7 cellular contexts compared by ENCODE assay signal in the genomic region with DNA sequence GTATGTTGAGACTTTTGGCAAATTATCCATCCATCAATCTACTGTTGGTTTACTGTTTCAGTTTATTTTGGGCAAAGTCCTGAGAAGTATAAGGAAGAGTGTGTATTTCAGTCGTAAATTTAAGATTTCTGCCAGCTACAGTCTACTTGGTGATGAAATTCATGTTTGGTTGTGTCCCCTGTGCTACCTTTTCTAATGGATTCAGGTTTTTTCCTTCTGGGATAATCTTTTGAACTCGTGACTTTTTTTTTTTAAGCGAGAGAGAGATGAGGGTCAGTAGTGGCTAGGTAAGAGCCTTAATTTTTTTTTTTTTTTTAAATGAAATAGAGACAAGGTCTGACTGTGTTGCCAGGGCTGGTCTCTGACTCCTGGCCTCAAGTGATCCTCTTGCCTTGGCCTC. TPM values are rescaled to one million over a fixed set of nuclear protein-coding genes. Genes with fewer than 3 reads are reported as not detected.
DNase-seq lines count a peak whose midpoint lies in the region; ATAC-seq lines count a peak whose summit lies in the region.

No MANE protein-coding gene starts in this region.

- peaks cover 25% of the 10 kb centered on the region for H3K4me1 Mint-ChIP-seq in activated T-helper 17 cell treated with anti-CD3 and anti-CD28 coated beads, Interleukin-2, amount 50 U/mL, for 72 hours
- H3K4me1 Mint-ChIP-seq in stimulated activated naive B cell treated with anti-CD40 and anti-IgM and Interleukin-4, amounts not matched to agents 10 μg/mL and 1 μg/mL and 100 μg/mL, for 72 hours: peaks cover 33 to 47% of the 10 kb centered on the region in 2 donors

- DNase-seq in stimulated activated naive B cell treated with anti-CD40 and anti-IgM and Interleukin-4, amounts not matched to agents 10 μg/mL and 1 μg/mL and 100 μg/mL, for 72 hours: no peak
- no peak for DNase-seq in H4 (ENCODE audit: low spot score)
- DNase-seq in NCI-H82 treated with DMSO at 0.1 percent for 48 hours (lab: John Stamatoyannopoulos, UW; ENCODE audit: unreplicated experiment): no peak

- H3K27ac Mint-ChIP-seq in activated T-helper 17 cell treated with anti-CD3 and anti-CD28 coated beads, Interleukin-2, amount 50 U/mL, for 72 hours: peak overlapping the region; percentile 86
- H3K27ac Mint-ChIP-seq in stimulated activated naive B cell treated with anti-CD40 and anti-IgM and Interleukin-4, amounts not matched to agents 10 μg/mL and 1 μg/mL and 100 μg/mL, for 72 hours: peak overlapping the region; percentile 100

- H3K4me3 ChIP-seq in HUES48 (ENCODE audit: low read depth, low read length) (peak overlapping the region; percentile 91), iPS-18a (ENCODE audit: low read length) (peak overlapping the region; percentile 94)

- H3K9ac ChIP-seq in HUES48 (ENCODE audit: low read depth, low read length) (peak overlapping the region; percentile 87), iPS-18a (ENCODE audit: low read length) (peak overlapping the region; percentile 92)

- H3K27ac ChIP-seq in HUES48 (ENCODE audit: low read depth, low read length) (peak overlapping the region; percentile 98), iPS-18a (ENCODE audit: low read length) (peak overlapping the region; percentile 90)

- peak overlapping the region; percentile 86 for H3K4me3 Mint-ChIP-seq in activated T-helper 17 cell treated with anti-CD3 and anti-CD28 coated beads, Interleukin-2, amount 50 U/mL, for 72 hours
- H3K4me3 Mint-ChIP-seq in stimulated activated naive B cell treated with anti-CD40 and anti-IgM and Interleukin-4, amounts not matched to agents 10 μg/mL and 1 μg/mL and 100 μg/mL, for 72 hours: peak overlapping the region; percentile 94 to 97

- H3K9me3 Mint-ChIP-seq in activated T-helper 17 cell treated with anti-CD3 and anti-CD28 coated beads, Interleukin-2, amount 50 U/mL, for 72 hours: no peaks in the 10 kb centered on the region
- no peaks in the 10 kb centered on the region for H3K9me3 Mint-ChIP-seq in stimulated activated naive B cell treated with anti-CD40 and anti-IgM and Interleukin-4, amounts not matched to agents 10 μg/mL and 1 μg/mL and 100 μg/mL, for 72 hours

- peaks cover 14% of the 10 kb centered on the region for H3K36me3 Mint-ChIP-seq in activated T-helper 17 cell treated with anti-CD3 and anti-CD28 coated beads, Interleukin-2, amount 50 U/mL, for 72 hours (ENCODE audit: low read depth)
- peaks cover 18 to 25% of the 10 kb centered on the region in 2 donors for H3K36me3 Mint-ChIP-seq in stimulated activated naive B cell treated with anti-CD40 and anti-IgM and Interleukin-4, amounts not matched to agents 10 μg/mL and 1 μg/mL and 100 μg/mL, for 72 hours

- ATAC-seq in activated T-helper 17 cell treated with anti-CD3 and anti-CD28 coated beads, Interleukin-2, amount 50 U/mL, for 72 hours (replicated peaks): no peak
- ATAC-seq in stimulated activated naive B cell treated with anti-CD40 and anti-IgM and Interleukin-4, amounts not matched to agents 10 μg/mL and 1 μg/mL and 100 μg/mL, for 72 hours (replicated peaks): no peak
- no peak for ATAC-seq in HG03457 (IDR thresholded peaks at IDR 0.05; ENCODE audit: unreplicated experiment)

- no peaks in the 10 kb centered on the region for H3K36me3 ChIP-seq in HUES48 (ENCODE audit: control insufficient read depth, insufficient read depth, low read length)
- no peaks in the 10 kb centered on the region for H3K36me3 ChIP-seq in iPS-18a (ENCODE audit: control insufficient read depth, low read depth, low read length)

- no peaks in the 10 kb centered on the region for H3K9me3 ChIP-seq in HUES48 (ENCODE audit: control insufficient read depth, insufficient read depth, low read length)
- H3K9me3 ChIP-seq in iPS-18a (ENCODE audit: control insufficient read depth, low read depth, low read length): no peaks in the 10 kb centered on the region

- H3K27me3 Mint-ChIP-seq in activated T-helper 17 cell treated with anti-CD3 and anti-CD28 coated beads, Interleukin-2, amount 50 U/mL, for 72 hours: no peaks in the 10 kb centered on the region
- no peaks in the 10 kb centered on the region for H3K27me3 Mint-ChIP-seq in stimulated activated naive B cell treated with anti-CD40 and anti-IgM and Interleukin-4, amounts not matched to agents 10 μg/mL and 1 μg/mL and 100 μg/mL, for 72 hours

- H3K4me1 ChIP-seq in HUES48 (ENCODE audit: control insufficient read depth, insufficient read depth, low read length): peaks cover 11% of the 10 kb centered on the region
- H3K4me1 ChIP-seq in iPS-18a (ENCODE audit: control insufficient read depth, low read depth, low read length): no peaks in the 10 kb centered on the region

- peaks cover 2% of the 10 kb centered on the region; the same call in 1 of the 2 replicates for H3K27me3 ChIP-seq in HUES48 (ENCODE audit: control insufficient read depth, insufficient read depth, low read length)
- no peaks in the 10 kb centered on the region for H3K27me3 ChIP-seq in iPS-18a (ENCODE audit: control insufficient read depth, insufficient read depth, low read length)

RNA-seq across cellular contexts. Expression of a gene that starts 0.8 kb away (rescaled TPM):
- 1 to 10 TPM; 2.5 to 3.5 TPM for total RNA-seq in activated T-helper 17 cell treated with anti-CD3 and anti-CD28 coated beads, Interleukin-2, amount 50 U/mL, for 72 hours
- 1.1 and 1.6 TPM in 2 replicates for total RNA-seq in H4 (2014; rRNA removed; shearing (Covaris generic))

RNA-seq across cellular contexts. Expression of a gene that starts 1.1 kb away (rescaled TPM):
- total RNA-seq in activated T-helper 17 cell treated with anti-CD3 and anti-CD28 coated beads, Interleukin-2, amount 50 U/mL, for 72 hours: 10 to 100 TPM; 11.4 to 12.2 TPM
- 5.1 and 6.8 TPM in 2 replicates for total RNA-seq in H4 (2014; rRNA removed; shearing (Covaris generic))
